ENCODE assay signal across 1 cellular context in genomic region chr3:14991148-14991742, GRCh38.
TF ChIP-seq lines count a peak whose summit lies in the region.

No MANE protein-coding gene starts in this region.

TF ChIP-seq in GM23338, 12 proteins besides CTCF, POLR2A, EP300 and RAD21:
- TF ChIP-seq POLR2AphosphoS5 (IDR thresholded peaks at IDR 0.05; ENCODE audit: low read depth): no peak
- no peak for TF ChIP-seq CREB1 (CRISPR knock-in tag; IDR thresholded peaks at IDR 0.05; ENCODE audit: low read depth)
- TF ChIP-seq JUNB (IDR thresholded peaks at IDR 0.05; ENCODE audit: unreplicated experiment): no peak
- TF ChIP-seq, protein P1, sequence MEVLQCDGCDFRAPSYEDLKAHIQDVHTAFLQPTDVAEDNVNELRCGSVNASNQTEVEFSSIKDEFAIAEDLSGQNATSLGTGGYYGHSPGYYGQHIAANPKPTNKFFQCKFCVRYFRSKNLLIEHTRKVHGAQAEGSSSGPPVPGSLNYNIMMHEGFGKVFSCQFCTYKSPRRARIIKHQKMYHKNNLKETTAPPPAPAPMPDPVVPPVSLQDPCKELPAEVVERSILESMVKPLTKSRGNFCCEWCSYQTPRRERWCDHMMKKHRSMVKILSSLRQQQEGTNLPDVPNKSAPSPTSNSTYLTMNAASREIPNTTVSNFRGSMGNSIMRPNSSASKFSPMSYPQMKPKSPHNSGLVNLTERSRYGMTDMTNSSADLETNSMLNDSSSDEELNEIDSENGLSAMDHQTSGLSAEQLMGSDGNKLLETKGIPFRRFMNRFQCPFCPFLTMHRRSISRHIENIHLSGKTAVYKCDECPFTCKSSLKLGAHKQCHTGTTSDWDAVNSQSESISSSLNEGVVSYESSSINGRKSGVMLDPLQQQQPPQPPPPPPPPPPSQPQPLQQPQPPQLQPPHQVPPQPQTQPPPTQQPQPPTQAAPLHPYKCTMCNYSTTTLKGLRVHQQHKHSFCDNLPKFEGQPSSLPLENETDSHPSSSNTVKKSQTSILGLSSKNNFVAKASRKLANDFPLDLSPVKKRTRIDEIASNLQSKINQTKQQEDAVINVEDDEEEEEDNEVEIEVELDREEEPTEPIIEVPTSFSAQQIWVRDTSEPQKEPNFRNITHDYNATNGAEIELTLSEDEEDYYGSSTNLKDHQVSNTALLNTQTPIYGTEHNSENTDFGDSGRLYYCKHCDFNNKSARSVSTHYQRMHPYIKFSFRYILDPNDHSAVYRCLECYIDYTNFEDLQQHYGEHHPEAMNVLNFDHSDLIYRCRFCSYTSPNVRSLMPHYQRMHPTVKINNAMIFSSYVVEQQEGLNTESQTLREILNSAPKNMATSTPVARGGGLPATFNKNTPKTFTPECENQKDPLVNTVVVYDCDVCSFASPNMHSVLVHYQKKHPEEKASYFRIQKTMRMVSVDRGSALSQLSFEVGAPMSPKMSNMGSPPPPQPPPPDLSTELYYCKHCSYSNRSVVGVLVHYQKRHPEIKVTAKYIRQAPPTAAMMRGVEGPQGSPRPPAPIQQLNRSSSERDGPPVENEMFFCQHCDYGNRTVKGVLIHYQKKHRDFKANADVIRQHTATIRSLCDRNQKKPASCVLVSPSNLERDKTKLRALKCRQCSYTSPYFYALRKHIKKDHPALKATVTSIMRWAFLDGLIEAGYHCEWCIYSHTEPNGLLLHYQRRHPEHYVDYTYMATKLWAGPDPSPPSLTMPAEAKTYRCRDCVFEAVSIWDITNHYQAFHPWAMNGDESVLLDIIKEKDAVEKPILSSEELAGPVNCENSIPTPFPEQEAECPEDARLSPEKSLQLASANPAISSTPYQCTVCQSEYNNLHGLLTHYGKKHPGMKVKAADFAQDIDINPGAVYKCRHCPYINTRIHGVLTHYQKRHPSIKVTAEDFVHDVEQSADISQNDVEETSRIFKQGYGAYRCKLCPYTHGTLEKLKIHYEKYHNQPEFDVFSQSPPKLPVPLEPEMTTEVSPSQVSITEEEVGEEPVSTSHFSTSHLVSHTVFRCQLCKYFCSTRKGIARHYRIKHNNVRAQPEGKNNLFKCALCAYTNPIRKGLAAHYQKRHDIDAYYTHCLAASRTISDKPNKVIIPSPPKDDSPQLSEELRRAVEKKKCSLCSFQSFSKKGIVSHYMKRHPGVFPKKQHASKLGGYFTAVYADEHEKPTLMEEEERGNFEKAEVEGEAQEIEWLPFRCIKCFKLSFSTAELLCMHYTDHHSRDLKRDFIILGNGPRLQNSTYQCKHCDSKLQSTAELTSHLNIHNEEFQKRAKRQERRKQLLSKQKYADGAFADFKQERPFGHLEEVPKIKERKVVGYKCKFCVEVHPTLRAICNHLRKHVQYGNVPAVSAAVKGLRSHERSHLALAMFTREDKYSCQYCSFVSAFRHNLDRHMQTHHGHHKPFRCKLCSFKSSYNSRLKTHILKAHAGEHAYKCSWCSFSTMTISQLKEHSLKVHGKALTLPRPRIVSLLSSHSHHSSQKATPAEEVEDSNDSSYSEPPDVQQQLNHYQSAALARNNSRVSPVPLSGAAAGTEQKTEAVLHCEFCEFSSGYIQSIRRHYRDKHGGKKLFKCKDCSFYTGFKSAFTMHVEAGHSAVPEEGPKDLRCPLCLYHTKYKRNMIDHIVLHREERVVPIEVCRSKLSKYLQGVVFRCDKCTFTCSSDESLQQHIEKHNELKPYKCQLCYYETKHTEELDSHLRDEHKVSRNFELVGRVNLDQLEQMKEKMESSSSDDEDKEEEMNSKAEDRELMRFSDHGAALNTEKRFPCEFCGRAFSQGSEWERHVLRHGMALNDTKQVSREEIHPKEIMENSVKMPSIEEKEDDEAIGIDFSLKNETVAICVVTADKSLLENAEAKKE (CRISPR knock-in tag; IDR thresholded peaks at IDR 0.05): no peak
- no peak for TF ChIP-seq STAT1 (IDR thresholded peaks at IDR 0.05; ENCODE audit: unreplicated experiment)
- TF ChIP-seq NANOG (IDR thresholded peaks at IDR 0.05; ENCODE audit: borderline replicate concordance): no peak
- no peak for TF ChIP-seq EZH2phosphoT487 (IDR thresholded peaks at IDR 0.05; ENCODE audit: unreplicated experiment)
- no peak for TF ChIP-seq ZNF331 (CRISPR knock-in tag; IDR thresholded peaks at IDR 0.05; ENCODE audit: low read depth)
- TF ChIP-seq EZH2 (IDR thresholded peaks at IDR 0.05; ENCODE audit: low read depth, unreplicated experiment): no peak
- TF ChIP-seq REST (IDR thresholded peaks at IDR 0.05; ENCODE audit: unreplicated experiment): no peak
- TF ChIP-seq, protein P2, sequence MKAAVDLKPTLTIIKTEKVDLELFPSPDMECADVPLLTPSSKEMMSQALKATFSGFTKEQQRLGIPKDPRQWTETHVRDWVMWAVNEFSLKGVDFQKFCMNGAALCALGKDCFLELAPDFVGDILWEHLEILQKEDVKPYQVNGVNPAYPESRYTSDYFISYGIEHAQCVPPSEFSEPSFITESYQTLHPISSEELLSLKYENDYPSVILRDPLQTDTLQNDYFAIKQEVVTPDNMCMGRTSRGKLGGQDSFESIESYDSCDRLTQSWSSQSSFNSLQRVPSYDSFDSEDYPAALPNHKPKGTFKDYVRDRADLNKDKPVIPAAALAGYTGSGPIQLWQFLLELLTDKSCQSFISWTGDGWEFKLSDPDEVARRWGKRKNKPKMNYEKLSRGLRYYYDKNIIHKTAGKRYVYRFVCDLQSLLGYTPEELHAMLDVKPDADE (IDR thresholded peaks at IDR 0.05): no peak
- TF ChIP-seq ZNF114 (CRISPR knock-in tag; IDR thresholded peaks at IDR 0.05): no peak
